ENCODE assay signal across 9 cellular contexts in genomic region chr9:5529683-5530221, GRCh38. TPM values are rescaled to one million over a fixed set of nuclear protein-coding genes. Genes with fewer than 3 reads are reported as not detected.
DNase-seq lines count a peak whose midpoint lies in the region; ATAC-seq and TF ChIP-seq lines count a peak whose summit lies in the region.
"Had no signal": no experiment of that assay in that cellular context is flagged by ENCODE, and none has a peak within 500 bp of the region (broad histone marks: within the 10 kb centered on the region; RNA-seq: fewer than 3 reads in every experiment).

No MANE protein-coding gene starts in this region.

- H3K36me3 ChIP-seq in OCI-LY1 (ENCODE audit: insufficient read depth, low read length), result no peaks in the 10 kb centered on the region
- peaks cover 1% of the 10 kb centered on the region for H3K36me3 ChIP-seq in right atrium auricular region
- H3K36me3 ChIP-seq in left ventricle myocardium inferior, result no peaks in the 10 kb centered on the region
- H3K36me3 ChIP-seq: brain microvascular endothelial cell had no signal

- no peaks in the 10 kb centered on the region for H3F3A ChIP-seq in OCI-LY1 (ENCODE audit: insufficient read depth, low read length)

- no peaks in the 10 kb centered on the region for H4K20me1 ChIP-seq in OCI-LY1 (ENCODE audit: insufficient read depth, low read length)

- H3K9me3 ChIP-seq in OCI-LY1 (ENCODE audit: low read length) (no peaks in the 10 kb centered on the region), right atrium auricular region (no peaks in the 10 kb centered on the region), left ventricle myocardium inferior (replicated peaks) (no peaks in the 10 kb centered on the region)

- no peaks in the 10 kb centered on the region for H3K9me2 ChIP-seq in OCI-LY1 (ENCODE audit: low read depth, low read length)

- H3K9ac ChIP-seq in OCI-LY1 (ENCODE audit: low read length), result no peak overlapping the region

- ATAC-seq in HG02759 (IDR thresholded peaks at IDR 0.05; ENCODE audit: unreplicated experiment), result peak; percentile 61
- no peak for ATAC-seq in GM21447 (IDR thresholded peaks at IDR 0.05; ENCODE audit: unreplicated experiment)

- peak; percentile 24 for TF ChIP-seq POLR2A in GM18951 (IDR thresholded peaks at IDR 0.05; ENCODE audit: extremely low read depth, insufficient read depth, insufficient read length)

- DNase-seq in retinal pigment epithelial cell (ENCODE audit: low read depth) (peak; percentile 65), right atrium auricular region (ENCODE audit: low spot score) (no peak), left ventricle myocardium inferior (no peak)
- DNase-seq: brain microvascular endothelial cell, glutamatergic neuron had no signal

- TF ChIP-seq CTCF in OCI-LY1 (IDR thresholded peaks at IDR 0.05; ENCODE audit: low read length) (no peak), retinal pigment epithelial cell (conservative IDR thresholded peaks at IDR 0.05; ENCODE audit: low read depth, low read length) (no peak), right atrium auricular region (IDR thresholded peaks at IDR 0.05) (no peak), left ventricle myocardium inferior (IDR thresholded peaks at IDR 0.05; ENCODE audit: borderline replicate concordance) (no peak)

- peak overlapping the region; percentile 78; the same call in 1 of the 2 replicates for H2AFZ ChIP-seq in OCI-LY1 (ENCODE audit: low read length)

- no peaks in the 10 kb centered on the region for H3K27me3 ChIP-seq in OCI-LY1 (ENCODE audit: insufficient read depth, low read length)
- H3K27me3 ChIP-seq in right atrium auricular region, result no peaks in the 10 kb centered on the region
- no peaks in the 10 kb centered on the region for H3K27me3 ChIP-seq in left ventricle myocardium inferior (ENCODE audit: low read depth)
- H3K27me3 ChIP-seq: brain microvascular endothelial cell had no signal

- peak overlapping the region; percentile 34; the same call in 1 of the 2 replicates for H3K4me2 ChIP-seq in OCI-LY1 (ENCODE audit: low read length)

- H3K4me3 ChIP-seq in OCI-LY1 (ENCODE audit: low read depth, low read length, poor library complexity, severe bottlenecking), result no peak overlapping the region
- H3K4me3 ChIP-seq in retinal pigment epithelial cell (ENCODE audit: low read length), result no peak overlapping the region
- H3K4me3 ChIP-seq in right atrium auricular region, result no peak overlapping the region
- H3K4me3 ChIP-seq in left ventricle myocardium inferior, result no peak overlapping the region

- in situ Hi-C loops in GM18951 (cut with MboI; ENCODE audit: low sequenced_read_pairs, unreplicated experiment), result no loop called here

- H3K27ac ChIP-seq in OCI-LY1 (ENCODE audit: low read depth, low read length, poor library complexity, severe bottlenecking) (peak overlapping the region; percentile 21), right atrium auricular region (no peak overlapping the region), left ventricle myocardium inferior (replicated peaks) (no peak overlapping the region)
- H3K27ac ChIP-seq: brain microvascular endothelial cell had no signal

- H3K4me1 ChIP-seq in OCI-LY1 (ENCODE audit: insufficient read depth, low read length, severe bottlenecking), result peaks cover 26% of the 10 kb centered on the region
- no peaks in the 10 kb centered on the region for H3K4me1 ChIP-seq in right atrium auricular region
- peaks cover 20% of the 10 kb centered on the region for H3K4me1 ChIP-seq in left ventricle myocardium inferior

- intact Hi-C loops in left ventricle myocardium inferior (cut with micrococcal nuclease), result loop anchor here (10.0 kb wide), 1 partner anchor 65 kb away; no protein-coding TSS in a partner anchor

- H3K79me2 ChIP-seq in OCI-LY1 (ENCODE audit: insufficient read depth, low read length), result no peaks in the 10 kb centered on the region

RNA-seq across cellular contexts. Expression of gene PDCD1LG2, which starts 19.4 kb away (rescaled TPM):
- total RNA-seq in right atrium auricular region (1 to 10 TPM; 2.2 to 2.9 TPM), left ventricle myocardium inferior (2.0 TPM)
